Comparison of ENCODE assay signal across 28 cellular contexts in genomic region chr2:23449831-23450331, GRCh38.
A peak's percentile ranks its signal among the peaks of the same experiment; 100 is the strongest.
DNase-seq lines count a peak whose midpoint lies in the region; ATAC-seq and TF ChIP-seq lines count a peak whose summit lies in the region.
"Had no signal": no experiment of that assay in that cellular context is flagged by ENCODE, and none has a peak within 500 bp of the region (broad histone marks: within the 10 kb centered on the region; RNA-seq: fewer than 3 reads in every experiment).

No MANE protein-coding gene starts in this region.

- H3K36me3 Mint-ChIP-seq in WTC11: no peaks in the 10 kb centered on the region
- H3K36me3 Mint-ChIP-seq: activated CD4-positive, alpha-beta memory T cell treated with anti-CD3 and anti-CD28 coated beads for 36 hours; activated naive CD4-positive, alpha-beta T cell treated with anti-CD3 and anti-CD28 coated beads, Interleukin-2, amount 50 U/mL, for 24 hours; CD4-positive, alpha-beta memory T cell had no signal

- peaks cover 30% of the 10 kb centered on the region for H3K4me1 ChIP-seq in SJCRH30

- CTCF ChIA-PET in WTC11 (lab: Charles Lee): interaction anchor here (1.7 to 1.9 kb wide), 2 partner anchors 11 to 35 kb away, joined by 5 to 7 read pairs; no protein-coding TSS in a partner anchor

- H3K27ac Mint-ChIP-seq in WTC11: 0 out of 2 replicates have a peak overlapping the region, but pooled peaks have one; percentile 31
- H3K27ac Mint-ChIP-seq: activated CD4-positive, alpha-beta memory T cell treated with anti-CD3 and anti-CD28 coated beads for 36 hours; activated naive CD4-positive, alpha-beta T cell treated with anti-CD3 and anti-CD28 coated beads, Interleukin-2, amount 50 U/mL, for 24 hours; activated T-helper 2 cell treated with anti-CD3 and anti-CD28 coated beads, Interferon-gamma antibody, Interleukin-2, Interleukin-4, amounts not matched to agents 10 μg/mL and 5 μg/mL and 100 μg/mL, durations not matched to agents 14 hours and 24 hours and 36 hours; CD4-positive, alpha-beta memory T cell; endodermal cell; neural progenitor cell; progenitor cell of endocrine pancreas had no signal

- H3K9me3 Mint-ChIP-seq in WTC11: no peaks in the 10 kb centered on the region
- H3K9me3 Mint-ChIP-seq: activated CD4-positive, alpha-beta memory T cell treated with anti-CD3 and anti-CD28 coated beads for 36 hours; activated naive CD4-positive, alpha-beta T cell treated with anti-CD3 and anti-CD28 coated beads, Interleukin-2, amount 50 U/mL, for 24 hours; activated T-helper 2 cell treated with anti-CD3 and anti-CD28 coated beads, Interferon-gamma antibody, Interleukin-2, Interleukin-4, amounts not matched to agents 10 μg/mL and 5 μg/mL and 100 μg/mL, durations not matched to agents 14 hours and 24 hours and 36 hours; CD4-positive, alpha-beta memory T cell; endodermal cell; neural progenitor cell had no signal

- POLR2A ChIA-PET in WTC11 (lab: Charles Lee): no interaction called here

- no peaks in the 10 kb centered on the region for H3K9me3 ChIP-seq in SJCRH30 (replicated peaks)
- H3K9me3 ChIP-seq: esophagus squamous epithelium, Peyer's patch, stomach, tibial artery had no signal

- H3K4me1 Mint-ChIP-seq in WTC11: peaks cover 8% of the 10 kb centered on the region; the same call in 1 of the 2 replicates
- H3K4me1 Mint-ChIP-seq: endodermal cell had no signal

- no peak overlapping the region for H3K27ac ChIP-seq in SJCRH30
- H3K27ac ChIP-seq: neural progenitor cell, Peyer's patch, stomach, tibial artery had no signal

- H3K27me3 Mint-ChIP-seq in WTC11 (ENCODE audit: low read depth): no peaks in the 10 kb centered on the region
- H3K27me3 Mint-ChIP-seq: activated CD4-positive, alpha-beta memory T cell treated with anti-CD3 and anti-CD28 coated beads for 36 hours; activated naive CD4-positive, alpha-beta T cell treated with anti-CD3 and anti-CD28 coated beads, Interleukin-2, amount 50 U/mL, for 24 hours had no signal

- no peak overlapping the region for H3K4me3 Mint-ChIP-seq in WTC11
- H3K4me3 Mint-ChIP-seq: activated CD4-positive, alpha-beta memory T cell treated with anti-CD3 and anti-CD28 coated beads for 36 hours; activated naive CD4-positive, alpha-beta T cell treated with anti-CD3 and anti-CD28 coated beads, Interleukin-2, amount 50 U/mL, for 24 hours; CD4-positive, alpha-beta memory T cell; endodermal cell; neural progenitor cell had no signal

- ATAC-seq in WTC11 (no peak), HG02973 (IDR thresholded peaks at IDR 0.05; ENCODE audit: unreplicated experiment) (no peak)

- H3K4me3 ChIP-seq in AG10803 (ENCODE audit: low read length) (no peak overlapping the region), SJCRH30 (no peak overlapping the region)
- H3K4me3 ChIP-seq: esophagus squamous epithelium, neural progenitor cell, Peyer's patch, stomach, tibial artery had no signal

- no peak for TF ChIP-seq CTCF in AG10803 (conservative IDR thresholded peaks at IDR 0.05; ENCODE audit: low read length)
- TF ChIP-seq CTCF in WTC11 (IDR thresholded peaks at IDR 0.05): no peak

- DNase-seq in AG10803 (ENCODE audit: low read depth) (peak; percentile 10), WTC11 (ENCODE audit: low spot score) (no peak), foreskin melanocyte (peak; percentile 89), medulla oblongata (ENCODE audit: extremely low spot score) (peak; percentile 42), NCI-H526 (lab: John Stamatoyannopoulos, UW) (no peak), superior temporal gyrus (ENCODE audit: extremely low spot score) (no peak), SJCRH30 (no peak)
- DNase-seq: 8988T; activated CD4-positive, alpha-beta memory T cell treated with anti-CD3 and anti-CD28 coated beads for 36 hours; anterior cingulate cortex; CD4-positive, alpha-beta memory T cell; DMS 273 treated with DMSO at 0.1 percent for 48 hours; EL; endodermal cell; esophagus squamous epithelium; glutamatergic neuron; NCI-H1092; NCI-H1930; NCI-H524 treated with DMSO at 0.1 percent for 48 hours; Peyer's patch; stomach; T-helper 1 cell; tibial artery had no signal

- no peaks in the 10 kb centered on the region for H3K27me3 ChIP-seq in SJCRH30
- H3K27me3 ChIP-seq: esophagus squamous epithelium, neural progenitor cell, Peyer's patch, stomach, tibial artery had no signal

- H3K36me3 ChIP-seq in SJCRH30: 0 out of 2 replicates have a peak, but pooled peaks cover 9% of the 10 kb centered on the region
- H3K36me3 ChIP-seq: esophagus squamous epithelium, neural progenitor cell, Peyer's patch, stomach, tibial artery had no signal

TF ChIP-seq in WTC11, 78 proteins besides CTCF, POLR2A, EP300 and RAD21:
- TF ChIP-seq MXD4 (CRISPR knock-in tag; IDR thresholded peaks at IDR 0.05; ENCODE audit: borderline replicate concordance): no peak
- TF ChIP-seq NFE2L1 (CRISPR knock-in tag; IDR thresholded peaks at IDR 0.05): no peak
- no peak for TF ChIP-seq ZNF317 (CRISPR knock-in tag; IDR thresholded peaks at IDR 0.05; ENCODE audit: borderline replicate concordance, low read depth)
- no peak for TF ChIP-seq ZNF232 (CRISPR knock-in tag; IDR thresholded peaks at IDR 0.05)
TF ChIP-seq in WTC11: peak in this region for 0.

Comparison
In these comparisons a context has a peak if more than half of its experiments do, and no peak if none do; other contexts are left out.
1. DNase-seq: peak in AG10803 (single experiment), foreskin melanocyte (single experiment) and medulla oblongata (single experiment); none in WTC11 (single experiment), NCI-H526 (0 of 2), superior temporal gyrus (single experiment) and SJCRH30 (0 of 2).